In the genomic region with DNA sequence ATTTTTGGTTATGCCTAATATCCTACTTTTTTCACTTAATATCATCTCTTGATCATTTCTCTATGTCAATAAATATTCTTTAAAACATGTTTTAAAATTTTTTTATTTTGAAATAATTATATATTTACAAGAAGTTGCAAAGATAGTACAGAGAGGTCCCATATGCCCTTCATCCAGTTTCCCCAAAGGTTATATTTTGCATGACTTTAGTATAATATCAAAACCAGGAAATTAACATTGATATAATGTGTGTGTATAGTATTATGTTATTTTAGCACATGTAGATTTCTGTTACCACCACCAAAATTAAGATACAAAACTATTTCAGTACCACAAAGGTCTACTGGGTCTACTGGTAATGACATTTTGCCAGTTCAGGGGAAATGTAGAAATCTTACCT, we compare ENCODE assay signal across 23 cellular contexts.
"Had no signal": no experiment of that assay in that cellular context is flagged by ENCODE, and none has a peak within 500 bp of the region (broad histone marks: within the 10 kb centered on the region; RNA-seq: fewer than 3 reads in every experiment).

No MANE protein-coding gene starts in this region.

- H3K9me3 ChIP-seq: neutrophil, pancreas, psoas muscle, right lobe of liver, sigmoid colon, stomach, thoracic aorta, thyroid gland, tibial nerve, upper lobe of left lung, vagina had no signal

- FAIRE-seq: pancreas, small intestine, urothelium cell line had no signal

- H3K4me1 ChIP-seq: pancreas, psoas muscle, right lobe of liver, sigmoid colon, thyroid gland, tibial nerve, upper lobe of left lung, vagina had no signal

- H3K27ac ChIP-seq: neutrophil, pancreas, psoas muscle, right lobe of liver, sigmoid colon, stomach, thoracic aorta, thyroid gland, tibial nerve, upper lobe of left lung, vagina had no signal

- H3K4me3 ChIP-seq: pancreas, psoas muscle, right lobe of liver, sigmoid colon, stomach, thoracic aorta, thyroid gland, tibial nerve, upper lobe of left lung, vagina had no signal

- DNase-seq: nephron progenitor cell; nucleus accumbens; pancreas; psoas muscle; right cardiac atrium; right lobe of liver; sigmoid colon; small intestine; stimulated activated CD4-positive, alpha-beta T cell treated with anti-CD3 and anti-CD28 coated beads, Interleukin-15, amount 100 ng/mL, for 24 hours; stimulated activated CD4-positive, alpha-beta T cell treated with anti-CD3 and anti-CD28 coated beads, Interleukin-2, amount 100 ng/mL, for 24 hours; stimulated activated CD4-positive, alpha-beta T cell treated with anti-CD3 and anti-CD28 coated beads, Interleukin-2, amount 100 ng/mL, for 48 hours; stimulated activated CD4-positive, alpha-beta T cell treated with anti-CD3 and anti-CD28 coated beads, Interleukin-4, amount 100 ng/mL, for 24 hours; stimulated activated naive B cell treated with anti-CD40 and anti-IgM and Interleukin-4, amounts not matched to agents 10 μg/mL and 1 μg/mL and 100 μg/mL, for 72 hours; stimulated activated naive CD4-positive, alpha-beta T cell treated with Interleukin-2 at 50 U/mL for 16 hours; stomach; thyroid gland; trophoblast cell; upper lobe of left lung had no signal

- H3K36me3 ChIP-seq: neutrophil, pancreas, right lobe of liver, sigmoid colon, stomach, thoracic aorta, thyroid gland, tibial nerve, upper lobe of left lung, vagina had no signal
